ENCODE assay signal across 15 cellular contexts in the genomic region with DNA sequence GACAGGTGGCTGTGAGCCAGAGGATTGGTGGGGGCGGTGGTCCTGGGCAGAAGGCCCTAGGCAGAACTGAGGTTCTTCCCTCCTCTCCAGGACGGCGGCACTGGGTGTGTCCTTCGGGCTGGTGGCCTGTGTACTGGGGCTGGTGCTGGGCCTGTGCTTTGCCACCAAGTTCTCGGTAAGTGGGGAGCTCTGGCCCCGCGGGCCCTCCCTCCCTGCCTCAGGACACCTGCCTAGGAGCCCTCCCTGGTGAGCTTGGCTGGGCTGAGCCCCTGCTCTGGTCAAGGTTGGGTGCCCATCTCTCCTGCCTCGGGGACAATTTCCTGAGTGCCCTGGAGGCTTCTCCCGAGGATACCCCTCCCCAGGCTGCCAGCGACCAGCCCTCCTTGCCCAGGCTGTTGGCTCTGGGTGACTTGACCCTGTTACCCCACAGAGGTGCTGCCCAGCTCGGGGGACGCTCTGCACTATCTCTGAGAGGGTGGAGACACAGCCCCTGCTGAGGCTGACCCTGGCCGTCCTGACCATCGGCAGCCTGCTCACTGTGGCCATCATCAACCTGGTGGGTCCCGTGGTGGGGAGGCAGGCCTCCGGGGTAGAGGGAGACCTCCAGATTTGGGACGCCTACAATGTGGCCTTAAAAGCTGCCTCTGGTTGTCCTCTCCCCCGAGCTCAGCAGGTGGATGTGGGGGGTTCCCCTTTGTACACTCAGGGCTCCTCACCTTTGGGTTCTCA. TPM values are rescaled to one million over a fixed set of nuclear protein-coding genes. Genes with fewer than 3 reads are reported as not detected.
DNase-seq lines count a peak whose midpoint lies in the region; ATAC-seq and TF ChIP-seq lines count a peak whose summit lies in the region.
"Had no signal": no experiment of that assay in that cellular context is flagged by ENCODE, and none has a peak within 500 bp of the region (broad histone marks: within the 10 kb centered on the region; RNA-seq: fewer than 3 reads in every experiment).

No MANE protein-coding gene starts in this region.

- TF ChIP-seq POLR2A in sigmoid colon (IDR thresholded peaks at IDR 0.05) (no peak), gastroesophageal sphincter (IDR thresholded peaks at IDR 0.05) (no peak)

- no peak for TF ChIP-seq EP300 in sigmoid colon (IDR thresholded peaks at IDR 0.05)
- no peak for TF ChIP-seq EP300 in gastroesophageal sphincter (IDR thresholded peaks at IDR 0.05)

- intact Hi-C loops in sigmoid colon (cut with DNase I), result no loop called here
- intact Hi-C loops in lower lobe of right lung (cut with DNase I), result no loop called here

- 92 to 94% methylated on average over 18 of the region's 18 CpGs for WGBS in sigmoid colon, 2 donors
- WGBS in gastroesophageal sphincter (ENCODE audit: low coverage in 1 of 2), 2 donors, result no CpG with 5 or more reads among the region's 18 CpGs

- H3K4me3 Mint-ChIP-seq in activated T-cell treated with anti-CD3 and anti-CD28 coated beads, Interleukin-2, amount 50 U/mL, for 24 hours, result no peak overlapping the region

- H3K4me3 ChIP-seq in sigmoid colon (no peak overlapping the region), gastroesophageal sphincter (no peak overlapping the region), lower lobe of right lung (no peak overlapping the region)
- H3K4me3 ChIP-seq: left lung had no signal

- H3K9me3 Mint-ChIP-seq in activated T-cell treated with anti-CD3 and anti-CD28 coated beads, Interleukin-2, amount 50 U/mL, for 24 hours, result no peaks in the 10 kb centered on the region
- H3K9me3 Mint-ChIP-seq: activated T-helper 2 cell treated with anti-CD3 and anti-CD28 coated beads, Interferon-gamma antibody, Interleukin-2, Interleukin-4, amounts not matched to agents 10 μg/mL and 5 μg/mL and 100 μg/mL, durations not matched to agents 14 hours and 24 hours and 36 hours had no signal

- H3K4me1 Mint-ChIP-seq in activated T-cell treated with anti-CD3 and anti-CD28 coated beads, Interleukin-2, amount 50 U/mL, for 24 hours (ENCODE audit: low read depth), result peaks cover 13% of the 10 kb centered on the region

- ATAC-seq in gastroesophageal sphincter (no peak), lower lobe of right lung (no peak)
- ATAC-seq: left lung had no signal

- peaks cover 78% of the 10 kb centered on the region for H3K36me3 Mint-ChIP-seq in activated T-cell treated with anti-CD3 and anti-CD28 coated beads, Interleukin-2, amount 50 U/mL, for 24 hours (ENCODE audit: low read depth)

- H3K27ac ChIP-seq in sigmoid colon (no peak overlapping the region), gastroesophageal sphincter (no peak overlapping the region), lower lobe of right lung (no peak overlapping the region)
- H3K27ac ChIP-seq: left lung, neutrophil had no signal

- H3K27me3 ChIP-seq in sigmoid colon, result no peaks in the 10 kb centered on the region
- H3K27me3 ChIP-seq in gastroesophageal sphincter, result no peaks in the 10 kb centered on the region
- no peaks in the 10 kb centered on the region for H3K27me3 ChIP-seq in lower lobe of right lung (ENCODE audit: low read depth)
- H3K27me3 ChIP-seq: left lung, neutrophil had no signal

- DNase-seq in activated T-cell treated with anti-CD3 and anti-CD28 coated beads, Interleukin-2, amount 50 U/mL, for 24 hours, result peak; percentile 31
- DNase-seq in activated T-cell treated with anti-CD3 and anti-CD28 coated beads for 4 hours (no peak), GM19238 (ENCODE audit: insufficient read length, low spot score) (peak; percentile 2), ecto neural progenitor cell (ENCODE audit: low spot score) (peak; percentile 34), sigmoid colon (peak; percentile 63), lower lobe of right lung (no peak), DMS53 treated with DMSO at 0.1 percent for 48 hours (lab: John Stamatoyannopoulos, UW; ENCODE audit: unreplicated experiment) (no peak)
- DNase-seq: activated CD4-positive, CD25-positive, alpha-beta regulatory T cell; central memory CD4-positive, alpha-beta T cell; erythroblast; NCI-H1048 had no signal

- no peaks in the 10 kb centered on the region for H3K27me3 Mint-ChIP-seq in activated T-cell treated with anti-CD3 and anti-CD28 coated beads, Interleukin-2, amount 50 U/mL, for 24 hours

- no peaks in the 10 kb centered on the region for H3K9me3 ChIP-seq in sigmoid colon
- H3K9me3 ChIP-seq in gastroesophageal sphincter, result no peaks in the 10 kb centered on the region
- H3K9me3 ChIP-seq in lower lobe of right lung, result no peaks in the 10 kb centered on the region
- H3K9me3 ChIP-seq: left lung, neutrophil had no signal

- TF ChIP-seq CTCF in sigmoid colon (IDR thresholded peaks at IDR 0.05) (no peak), gastroesophageal sphincter (IDR thresholded peaks at IDR 0.05) (no peak), lower lobe of right lung (IDR thresholded peaks at IDR 0.05) (no peak)

- H3K36me3 ChIP-seq in sigmoid colon (peaks cover 0 to 7% (median 3%) of the 10 kb centered on the region in 4 donors), gastroesophageal sphincter (peaks cover 0 to 36% of the 10 kb centered on the region in 2 donors), lower lobe of right lung (peaks cover 79% of the 10 kb centered on the region)

- H3K4me1 ChIP-seq in sigmoid colon (peaks cover 0 to 5% (median 0%) of the 10 kb centered on the region in 4 donors), gastroesophageal sphincter (peaks cover 0 to 14% (median 5%) of the 10 kb centered on the region in 3 donors), lower lobe of right lung (peaks cover 12% of the 10 kb centered on the region)

- peak overlapping the region; percentile 86 for H3K27ac Mint-ChIP-seq in activated T-cell treated with anti-CD3 and anti-CD28 coated beads, Interleukin-2, amount 50 U/mL, for 24 hours
- H3K27ac Mint-ChIP-seq: activated T-helper 2 cell treated with anti-CD3 and anti-CD28 coated beads, Interferon-gamma antibody, Interleukin-2, Interleukin-4, amounts not matched to agents 10 μg/mL and 5 μg/mL and 100 μg/mL, durations not matched to agents 14 hours and 24 hours and 36 hours had no signal

RNA-seq across cellular contexts. Expression of a gene that starts 42.0 kb away (rescaled TPM):
- total RNA-seq in sigmoid colon (10 to 100 TPM in 3 of 4 donors, 1 to 10 TPM in 1; 8.9 to 16.8 (median 11.3) TPM), gastroesophageal sphincter (10 to 100 TPM; 12.7 to 23.5 (median 19.3) TPM), lower lobe of right lung (115 TPM)
- polyA plus RNA-seq in sigmoid colon, result 10 to 100 TPM in 1 of 3 donors, 1 to 10 TPM in 2; 1.2 to 24.0 (median 1.8) TPM

Comparison
In these comparisons a context has a peak if more than half of its experiments do, and no peak if none do; other contexts are left out.
1. DNase-seq: peak in activated T-cell treated with anti-CD3 and anti-CD28 coated beads, Interleukin-2, amount 50 U/mL, for 24 hours (single experiment), GM19238 (single experiment), ecto neural progenitor cell (single experiment) and sigmoid colon (single experiment); none in activated T-cell treated with anti-CD3 and anti-CD28 coated beads for 4 hours (single experiment), lower lobe of right lung (single experiment) and DMS53 treated with DMSO at 0.1 percent for 48 hours (single experiment).